7 cellular contexts compared by ENCODE assay signal in the genomic region with DNA sequence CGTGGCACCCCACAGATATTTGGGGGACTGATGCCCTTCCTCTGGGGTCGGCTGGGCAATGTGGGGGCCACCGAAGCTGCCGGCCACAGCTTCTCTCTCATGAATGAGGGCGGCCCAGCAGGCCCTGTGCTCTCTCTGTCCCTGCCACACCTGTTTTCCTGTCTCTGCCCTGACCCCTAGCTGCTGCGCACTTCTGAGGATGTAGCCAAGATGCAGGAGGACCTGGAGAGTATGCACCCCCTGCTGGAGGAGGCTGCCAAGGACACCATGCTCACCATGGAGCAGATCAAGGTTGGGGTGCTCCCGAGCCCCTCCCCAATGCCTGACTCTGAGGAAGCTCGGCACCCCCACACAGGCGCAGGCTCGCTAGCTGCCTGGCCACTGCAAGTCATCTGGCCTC. TPM values are rescaled to one million over a fixed set of nuclear protein-coding genes. Genes with fewer than 3 reads are reported as not detected.
DNase-seq lines count a peak whose midpoint lies in the region; ATAC-seq and TF ChIP-seq lines count a peak whose summit lies in the region.

No MANE protein-coding gene starts in this region.

- H3K27ac ChIP-seq in mesenchymal stem cell (ENCODE audit: low read length, poor library complexity, severe bottlenecking): no peak overlapping the region

- no peak overlapping the region for H4K8ac ChIP-seq in mesenchymal stem cell (ENCODE audit: low read length)

- no peak overlapping the region for H2BK5ac ChIP-seq in mesenchymal stem cell (ENCODE audit: low read depth, low read length, poor library complexity, severe bottlenecking)

- H2AK5ac ChIP-seq in mesenchymal stem cell (ENCODE audit: low read length, severe bottlenecking): no peak overlapping the region

- H3K4me3 Mint-ChIP-seq in WTC11: no peak overlapping the region

- no peak overlapping the region for H2BK120ac ChIP-seq in mesenchymal stem cell (ENCODE audit: low read depth, low read length)

- H3K4me1 ChIP-seq in mesenchymal stem cell (ENCODE audit: control insufficient read depth, insufficient read depth, low read depth, low read length): peaks cover 2% of the 10 kb centered on the region

- H3K79me1 ChIP-seq in mesenchymal stem cell (replicated peaks; ENCODE audit: low read length, poor library complexity, severe bottlenecking): no peaks in the 10 kb centered on the region

- H3K4me2 ChIP-seq in mesenchymal stem cell (ENCODE audit: low read length, poor library complexity, severe bottlenecking): no peak overlapping the region

- H3K9ac ChIP-seq in mesenchymal stem cell (ENCODE audit: low read length): no peak overlapping the region

- peaks cover 5% of the 10 kb centered on the region; the same call in 1 of the 2 replicates for H3K4me1 Mint-ChIP-seq in WTC11

- no peak overlapping the region for H3K4me3 ChIP-seq in Jurkat, Clone E6-1 (ENCODE audit: low read length)
- no peak overlapping the region for H3K4me3 ChIP-seq in mesenchymal stem cell (ENCODE audit: insufficient read depth in 1 of 2, low read depth in 1 of 2, low read length in 2 of 2)

- no peak overlapping the region for H2AFZ ChIP-seq in mesenchymal stem cell (ENCODE audit: low read depth, low read length)

- no peaks in the 10 kb centered on the region for H3K36me3 ChIP-seq in mesenchymal stem cell (ENCODE audit: control insufficient read depth in 1 of 2, insufficient read depth in 2 of 2, low read depth in 1 of 2, low read length in 2 of 2)

- no peak overlapping the region for H2BK12ac ChIP-seq in mesenchymal stem cell (ENCODE audit: low read length in 2 of 2)

- peak; percentile 65 for TF ChIP-seq CTCF in WTC11 (IDR thresholded peaks at IDR 0.05)

- H3K27ac Mint-ChIP-seq in WTC11: peak overlapping the region; percentile 70; the same call in 1 of the 2 replicates

- DNase-seq in GM04504 (ENCODE audit: low read depth) (peak; percentile 10), WTC11 (ENCODE audit: low spot score) (peak; percentile 88), mesenchymal stem cell (peak; percentile 39), NCI-H226 (no peak), GF-D8 (lab: John Stamatoyannopoulos, UW) (no peak), NCI-H128 (lab: John Stamatoyannopoulos, UW; ENCODE audit: unreplicated experiment) (no peak)
- DNase-seq in Jurkat, Clone E6-1 (ENCODE audit: low read depth, low spot score): peak; percentile 62

- no peak overlapping the region for H3K4ac ChIP-seq in mesenchymal stem cell (ENCODE audit: low read depth in 1 of 2, low read length in 2 of 2)

- H3K14ac ChIP-seq in mesenchymal stem cell (ENCODE audit: low read length in 2 of 2): no peak overlapping the region

- H3K27me3 Mint-ChIP-seq in WTC11 (ENCODE audit: low read depth): no peaks in the 10 kb centered on the region

- peak overlapping the region in 1 of 2 experiments; percentile 60 for H3K23ac ChIP-seq in mesenchymal stem cell (ENCODE audit: low read length in 2 of 2)

- CTCF ChIA-PET in WTC11 (lab: Charles Lee): interaction anchor here (0.6 to 3.5 kb wide), 77 partner anchors 8 to 674 kb away, joined by 3 to 74 read pairs (median 6); partner anchors contain the start of genes ABHD14B, GLYCTK, POC1A and SEMA3G

- no peak overlapping the region for H3K18ac ChIP-seq in mesenchymal stem cell (ENCODE audit: low read depth in 1 of 2, low read length in 2 of 2)

- H3K9me3 ChIP-seq in mesenchymal stem cell (ENCODE audit: control insufficient read depth, low read length): no peaks in the 10 kb centered on the region

- H3K27me3 ChIP-seq in mesenchymal stem cell (ENCODE audit: control insufficient read depth in 1 of 2, insufficient read depth in 1 of 2, low read length in 2 of 2): peaks cover 7 to 11% of the 10 kb centered on the region in 2 experiments

- H4K91ac ChIP-seq in mesenchymal stem cell (ENCODE audit: low read length): no peak overlapping the region

- POLR2A ChIA-PET in WTC11 (lab: Charles Lee): interaction anchor here (0.8 to 1.4 kb wide), 4 partner anchors 9 to 106 kb away, joined by 3 to 4 read pairs (median 3); partner anchors contain the start of gene WDR82

- no peaks in the 10 kb centered on the region for H3K36me3 Mint-ChIP-seq in WTC11

- peak; percentile 94 for ATAC-seq in WTC11

- WGBS in mesenchymal stem cell: 37% methylated on average over 10 of the region's 10 CpGs

- no peak overlapping the region for H2BK15ac ChIP-seq in mesenchymal stem cell (ENCODE audit: low read depth, poor library complexity, severe bottlenecking)

- H3K9me3 Mint-ChIP-seq in WTC11: no peaks in the 10 kb centered on the region

TF ChIP-seq in WTC11, 78 proteins besides CTCF, POLR2A, EP300 and RAD21 (continues in another document):
- no peak for TF ChIP-seq KAT7 (CRISPR knock-in tag; IDR thresholded peaks at IDR 0.05; ENCODE audit: borderline replicate concordance)
- no peak for TF ChIP-seq ZNF263 (CRISPR knock-in tag; IDR thresholded peaks at IDR 0.05; ENCODE audit: low read depth)
- no peak for TF ChIP-seq SP1 (CRISPR knock-in tag; conservative IDR thresholded peaks at IDR 0.05)
- TF ChIP-seq E2F1 (CRISPR knock-in tag; IDR thresholded peaks at IDR 0.05): no peak
- no peak for TF ChIP-seq HMGXB4 (CRISPR knock-in tag; IDR thresholded peaks at IDR 0.05)
- TF ChIP-seq ZNF425 (CRISPR knock-in tag; conservative IDR thresholded peaks at IDR 0.05): no peak
- no peak for TF ChIP-seq NFATC4 (CRISPR knock-in tag; IDR thresholded peaks at IDR 0.05)

RNA-seq across cellular contexts. Expression of gene BAP1, which starts 24.7 kb away (rescaled TPM):
- 156 TPM for polyA plus RNA-seq in Jurkat, Clone E6-1 (2012; ENCODE audit: insufficient read depth, insufficient read length)
- 75.7 to 94.0 TPM (median 81.7 TPM) in 3 replicates for total RNA-seq in WTC11 (2021)
- 40.0 TPM for polyA plus RNA-seq in mesenchymal stem cell (2013, experiment 1 of 2)
- polyA plus RNA-seq in mesenchymal stem cell (2013, experiment 2 of 2): 38.7 TPM

RNA-seq across cellular contexts. Expression of gene PHF7, which starts 25.3 kb away (rescaled TPM):
- polyA plus RNA-seq in Jurkat, Clone E6-1 (2012; ENCODE audit: insufficient read depth, insufficient read length): 33.1 TPM
- 15.4 to 21.1 TPM (median 15.7 TPM) in 3 replicates for total RNA-seq in WTC11 (2021)
- polyA plus RNA-seq in mesenchymal stem cell (2013, experiment 1 of 2): 5.6 TPM
- polyA plus RNA-seq in mesenchymal stem cell (2013, experiment 2 of 2): 5.8 TPM

RNA-seq across cellular contexts. Expression of gene SEMA3G, which starts 59.7 kb away (rescaled TPM):
- 2.2 TPM for polyA plus RNA-seq in Jurkat, Clone E6-1 (2012; ENCODE audit: insufficient read depth, insufficient read length)
- 1.6 to 2.5 TPM (median 2.5 TPM) in 3 replicates for total RNA-seq in WTC11 (2021)
- 0.08 TPM for polyA plus RNA-seq in mesenchymal stem cell (2013, experiment 1 of 2)
- 0.05 TPM for polyA plus RNA-seq in mesenchymal stem cell (2013, experiment 2 of 2)

Comparison
In these comparisons a context has a peak if more than half of its experiments do, and no peak if none do; other contexts are left out.
1. DNase-seq: peak in GM04504 (single experiment), Jurkat, Clone E6-1 (single experiment), WTC11 (single experiment) and mesenchymal stem cell (single experiment); none in NCI-H226 (single experiment), GF-D8 (single experiment) and NCI-H128 (single experiment).